37 cellular contexts compared by ENCODE assay signal in genomic region chr7:138691166-138691565, GRCh38. TPM values are rescaled to one million over a fixed set of nuclear protein-coding genes. Genes with fewer than 3 reads are reported as not detected.
"Had no signal": no experiment of that assay in that cellular context is flagged by ENCODE, and none has a peak within 500 bp of the region (broad histone marks: within the 10 kb centered on the region; RNA-seq: fewer than 3 reads in every experiment).

No MANE protein-coding gene starts in this region.

- H3K9me3 ChIP-seq: body of pancreas, breast epithelium had no signal

- H3K27ac ChIP-seq: body of pancreas, brain microvascular endothelial cell, breast epithelium, VCaP had no signal

- H3K4me1 ChIP-seq: breast epithelium had no signal

- H3K9me3 Mint-ChIP-seq: activated naive CD4-positive, alpha-beta T cell treated with anti-CD3 and anti-CD28 coated beads, Interleukin-2, amount 50 U/mL, for 24 hours; activated T-cell treated with anti-CD3 and anti-CD28 coated beads, Interleukin-2, amount 50 U/mL, for 24 hours; T-helper 1 cell treated with Interleukin-12 subunit alpha and Interleukin-12 subunit beta and Interleukin-4 antibody, amounts not matched to agents 30 μg/mL and 1 μg/mL, for 36 hours had no signal

- ATAC-seq: activated CD8-positive, alpha-beta memory T cell treated with anti-CD3 and anti-CD28 coated beads, Interleukin-2, amount 10 ng/mL, durations not matched to agents 7 days and 5 days; activated CD8-positive, alpha-beta T cell treated with anti-CD3 and anti-CD28 coated beads, Interleukin-2, amount 10 ng/mL, durations not matched to agents 7 days and 5 days; activated naive CD8-positive, alpha-beta T cell treated with anti-CD3 and anti-CD28 coated beads, Interleukin-2, amount 50 U/mL, for 24 hours; body of pancreas had no signal

- H3K4me3 Mint-ChIP-seq: activated B cell treated with CpG ODN at 0.5 μM for 24 hours; activated CD4-positive, alpha-beta memory T cell treated with anti-CD3 and anti-CD28 coated beads, Interleukin-2, amount 10 ng/mL, durations not matched to agents 7 days and 5 days; activated CD4-positive, alpha-beta T cell treated with anti-CD3 and anti-CD28 coated beads, Interleukin-2, amount 10 ng/mL, durations not matched to agents 24 days and 14 days; activated CD8-positive, alpha-beta memory T cell treated with anti-CD3 and anti-CD28 coated beads, Interleukin-2, amount 10 ng/mL, durations not matched to agents 7 days and 5 days; activated CD8-positive, alpha-beta T cell treated with anti-CD3 and anti-CD28 coated beads, Interleukin-2, amount 10 ng/mL, durations not matched to agents 7 days and 5 days; activated naive CD4-positive, alpha-beta T cell treated with anti-CD3 and anti-CD28 coated beads, Interleukin-2, amount 10 ng/mL, durations not matched to agents 7 days and 5 days; activated naive CD4-positive, alpha-beta T cell treated with anti-CD3 and anti-CD28 coated beads, Interleukin-2, amount 50 U/mL, for 24 hours; activated naive CD8-positive, alpha-beta T cell; activated naive CD8-positive, alpha-beta T cell treated with anti-CD3 and anti-CD28 coated beads, Interleukin-2, amount 10 ng/mL, durations not matched to agents 7 days and 5 days; activated naive CD8-positive, alpha-beta T cell treated with anti-CD3 and anti-CD28 coated beads, Interleukin-2, amount 50 U/mL, for 24 hours; activated T-cell treated with anti-CD3 and anti-CD28 coated beads, Interleukin-2, amount 50 U/mL, for 24 hours; T-helper 1 cell treated with Interleukin-12 subunit alpha and Interleukin-12 subunit beta and Interleukin-4 antibody, amounts not matched to agents 30 μg/mL and 1 μg/mL, for 36 hours; T-helper 2 cell treated with Interferon-gamma antibody and Interleukin-4, amounts not matched to agents 5 μg/mL and 100 μg/mL, for 36 hours had no signal

- DNase-seq: activated B cell treated with CpG ODN at 0.5 μM for 24 hours; activated CD4-positive, alpha-beta memory T cell treated with anti-CD3 and anti-CD28 coated beads, Interleukin-2, amount 10 ng/mL, durations not matched to agents 7 days and 5 days; activated CD4-positive, alpha-beta T cell treated with anti-CD3 and anti-CD28 coated beads for 4 hours; activated CD4-positive, alpha-beta T cell treated with anti-CD3 and anti-CD28 coated beads, Interleukin-2, amount 10 ng/mL, durations not matched to agents 24 days and 14 days; activated CD4-positive, alpha-beta T cell treated with anti-CD3 and anti-CD28 coated beads, Interleukin-2, amount 50 U/mL, for 1 hour; activated CD4-positive, alpha-beta T cell treated with anti-CD3 and anti-CD28 coated beads, Interleukin-2, amount 50 U/mL, for 4 hours; activated CD4-positive, CD25-positive, alpha-beta regulatory T cell treated with anti-CD3 and anti-CD28 coated beads, Interleukin-2, amount 50 U/mL, for 72 hours; activated CD8-positive, alpha-beta memory T cell treated with anti-CD3 and anti-CD28 coated beads for 24 hours; activated CD8-positive, alpha-beta memory T cell treated with anti-CD3 and anti-CD28 coated beads, Interleukin-2, amount 10 ng/mL, durations not matched to agents 7 days and 5 days; activated CD8-positive, alpha-beta memory T cell treated with anti-CD3 and anti-CD28 coated beads, Interleukin-2, amount 50 U/mL, for 48 hours; activated CD8-positive, alpha-beta T cell treated with anti-CD3 and anti-CD28 coated beads, Interleukin-2, amount 10 ng/mL, durations not matched to agents 7 days and 5 days; activated effector memory CD4-positive, alpha-beta T cell treated with Interleukin-2 at 50 U/mL for 16 hours; activated gamma-delta T cell; activated naive CD4-positive, alpha-beta T cell treated with anti-CD3 and anti-CD28 coated beads, Interleukin-2, amount 10 ng/mL, durations not matched to agents 7 days and 5 days; activated naive CD4-positive, alpha-beta T cell treated with Interleukin-2 at 50 U/mL for 16 hours; activated naive CD8-positive, alpha-beta T cell treated with anti-CD3 and anti-CD28 coated beads, Interleukin-2, amount 10 ng/mL, durations not matched to agents 7 days and 5 days; activated naive CD8-positive, alpha-beta T cell treated with anti-CD3 and anti-CD28 coated beads, Interleukin-2, amount 50 U/mL, for 24 hours; activated T-cell treated with anti-CD3 and anti-CD28 coated beads, Interleukin-2, amount 50 U/mL, for 24 hours; activated T-cell treated with anti-CD3 and anti-CD28 coated beads, Interleukin-2, amount 50 U/mL, for 48 hours; aorta; body of pancreas; brain microvascular endothelial cell; central memory CD4-positive, alpha-beta T cell; SW 1271; T-helper 1 cell; T-helper 2 cell; T-helper 9 cell had no signal

- H3K4me3 ChIP-seq: body of pancreas, breast epithelium had no signal

- H3K27ac Mint-ChIP-seq: activated B cell treated with CpG ODN at 0.5 μM for 24 hours; activated CD4-positive, alpha-beta memory T cell treated with anti-CD3 and anti-CD28 coated beads, Interleukin-2, amount 10 ng/mL, durations not matched to agents 7 days and 5 days; activated CD4-positive, alpha-beta T cell treated with anti-CD3 and anti-CD28 coated beads, Interleukin-2, amount 10 ng/mL, durations not matched to agents 24 days and 14 days; activated CD8-positive, alpha-beta memory T cell treated with anti-CD3 and anti-CD28 coated beads, Interleukin-2, amount 10 ng/mL, durations not matched to agents 7 days and 5 days; activated CD8-positive, alpha-beta T cell treated with anti-CD3 and anti-CD28 coated beads, Interleukin-2, amount 10 ng/mL, durations not matched to agents 7 days and 5 days; activated naive CD4-positive, alpha-beta T cell treated with anti-CD3 and anti-CD28 coated beads, Interleukin-2, amount 10 ng/mL, durations not matched to agents 7 days and 5 days; activated naive CD4-positive, alpha-beta T cell treated with anti-CD3 and anti-CD28 coated beads, Interleukin-2, amount 50 U/mL, for 24 hours; activated naive CD8-positive, alpha-beta T cell; activated naive CD8-positive, alpha-beta T cell treated with anti-CD3 and anti-CD28 coated beads, Interleukin-2, amount 10 ng/mL, durations not matched to agents 7 days and 5 days; activated naive CD8-positive, alpha-beta T cell treated with anti-CD3 and anti-CD28 coated beads, Interleukin-2, amount 50 U/mL, for 24 hours; activated T-cell treated with anti-CD3 and anti-CD28 coated beads, Interleukin-2, amount 50 U/mL, for 24 hours; activated T-helper 2 cell treated with anti-CD3 and anti-CD28 coated beads, Interferon-gamma antibody, Interleukin-2, Interleukin-4, amounts not matched to agents 10 μg/mL and 5 μg/mL and 100 μg/mL, durations not matched to agents 14 hours and 24 hours and 36 hours; T-helper 1 cell treated with Interleukin-12 subunit alpha and Interleukin-12 subunit beta and Interleukin-4 antibody, amounts not matched to agents 30 μg/mL and 1 μg/mL, for 36 hours; T-helper 2 cell treated with Interferon-gamma antibody and Interleukin-4, amounts not matched to agents 5 μg/mL and 100 μg/mL, for 36 hours had no signal

- FAIRE-seq: astrocyte, TTC549 had no signal

- H3K27me3 Mint-ChIP-seq: activated naive CD4-positive, alpha-beta T cell treated with anti-CD3 and anti-CD28 coated beads, Interleukin-2, amount 50 U/mL, for 24 hours; activated naive CD8-positive, alpha-beta T cell; activated naive CD8-positive, alpha-beta T cell treated with anti-CD3 and anti-CD28 coated beads, Interleukin-2, amount 10 ng/mL, durations not matched to agents 7 days and 5 days; activated naive CD8-positive, alpha-beta T cell treated with anti-CD3 and anti-CD28 coated beads, Interleukin-2, amount 50 U/mL, for 24 hours had no signal

- H3K36me3 Mint-ChIP-seq: activated CD8-positive, alpha-beta memory T cell treated with anti-CD3 and anti-CD28 coated beads, Interleukin-2, amount 10 ng/mL, durations not matched to agents 7 days and 5 days; activated naive CD4-positive, alpha-beta T cell treated with anti-CD3 and anti-CD28 coated beads, Interleukin-2, amount 10 ng/mL, durations not matched to agents 7 days and 5 days; activated naive CD4-positive, alpha-beta T cell treated with anti-CD3 and anti-CD28 coated beads, Interleukin-2, amount 50 U/mL, for 24 hours had no signal

- H3K4me1 Mint-ChIP-seq: activated B cell treated with CpG ODN at 0.5 μM for 24 hours; activated CD4-positive, alpha-beta memory T cell treated with anti-CD3 and anti-CD28 coated beads, Interleukin-2, amount 10 ng/mL, durations not matched to agents 7 days and 5 days; activated CD4-positive, alpha-beta T cell treated with anti-CD3 and anti-CD28 coated beads, Interleukin-2, amount 10 ng/mL, durations not matched to agents 24 days and 14 days; activated CD8-positive, alpha-beta memory T cell treated with anti-CD3 and anti-CD28 coated beads, Interleukin-2, amount 10 ng/mL, durations not matched to agents 7 days and 5 days; activated naive CD4-positive, alpha-beta T cell treated with anti-CD3 and anti-CD28 coated beads, Interleukin-2, amount 10 ng/mL, durations not matched to agents 7 days and 5 days; activated naive CD4-positive, alpha-beta T cell treated with anti-CD3 and anti-CD28 coated beads, Interleukin-2, amount 50 U/mL, for 24 hours; activated naive CD8-positive, alpha-beta T cell treated with anti-CD3 and anti-CD28 coated beads, Interleukin-2, amount 10 ng/mL, durations not matched to agents 7 days and 5 days; activated naive CD8-positive, alpha-beta T cell treated with anti-CD3 and anti-CD28 coated beads, Interleukin-2, amount 50 U/mL, for 24 hours had no signal

- H3K27me3 ChIP-seq: body of pancreas, brain microvascular endothelial cell, breast epithelium had no signal

- H3K36me3 ChIP-seq: brain microvascular endothelial cell, breast epithelium had no signal

RNA-seq across cellular contexts. Expression of gene SVOPL, which starts 10.0 kb away (rescaled TPM):
- total RNA-seq: activated B cell treated with CpG ODN at 0.5 μM for 24 hours; activated CD4-positive, alpha-beta memory T cell treated with anti-CD3 and anti-CD28 coated beads, Interleukin-2, amount 10 ng/mL, durations not matched to agents 7 days and 5 days; activated CD4-positive, alpha-beta T cell treated with anti-CD3 and anti-CD28 coated beads, Interleukin-2, amount 10 ng/mL, durations not matched to agents 24 days and 14 days; activated CD8-positive, alpha-beta memory T cell treated with anti-CD3 and anti-CD28 coated beads, Interleukin-2, amount 10 ng/mL, durations not matched to agents 7 days and 5 days; activated T-helper 2 cell treated with anti-CD3 and anti-CD28 coated beads, Interferon-gamma antibody, Interleukin-2, Interleukin-4, amounts not matched to agents 10 μg/mL and 5 μg/mL and 100 μg/mL, durations not matched to agents 14 hours and 24 hours and 36 hours; aorta; body of pancreas; cardiac septum had no signal
